Comparison of ENCODE assay signal across 16 cellular contexts in genomic region chr10:132311338-132311939, GRCh38. TPM values are rescaled to one million over a fixed set of nuclear protein-coding genes. Genes with fewer than 3 reads are reported as not detected.
DNase-seq lines count a peak whose midpoint lies in the region; ATAC-seq and TF ChIP-seq lines count a peak whose summit lies in the region.
"Had no signal": no experiment of that assay in that cellular context is flagged by ENCODE, and none has a peak within 500 bp of the region (broad histone marks: within the 10 kb centered on the region; RNA-seq: fewer than 3 reads in every experiment).

No MANE protein-coding gene starts in this region.

- H3K4me3 ChIP-seq in aorta (ENCODE audit: low read length in 2 of 2) (no peak overlapping the region), testis (no peak overlapping the region)
- H3K4me3 ChIP-seq: upper lobe of left lung had no signal

- H3K27me3 Mint-ChIP-seq in activated naive CD8-positive, alpha-beta T cell, result peaks cover 2% of the 10 kb centered on the region
- no peaks in the 10 kb centered on the region for H3K27me3 Mint-ChIP-seq in activated naive CD8-positive, alpha-beta T cell treated with anti-CD3 and anti-CD28 coated beads for 36 hours
- no peaks in the 10 kb centered on the region for H3K27me3 Mint-ChIP-seq in activated CD4-positive, alpha-beta T cell treated with anti-CD3 and anti-CD28 coated beads for 36 hours
- H3K27me3 Mint-ChIP-seq: naive thymus-derived CD8-positive, alpha-beta T cell had no signal

- intact Hi-C loops in aorta (cut with DNase I), result no loop called here
- intact Hi-C loops in testis (cut with DNase I; ENCODE audit: low total_unique reads), result no loop called here
- intact Hi-C loops in activated CD4-positive, alpha-beta T cell treated with anti-CD3 and anti-CD28 coated beads for 36 hours (cut with DNase I, micrococcal nuclease), result no loop called here

- H3K36me3 ChIP-seq in aorta (ENCODE audit: control insufficient read depth in 1 of 2, insufficient read depth in 2 of 2, low read length in 1 of 2) (no peaks in the 10 kb centered on the region), testis (ENCODE audit: low read depth, missing control alignments) (no peaks in the 10 kb centered on the region)
- H3K36me3 ChIP-seq: upper lobe of left lung had no signal

- CTCF ChIA-PET in activated CD4-positive, alpha-beta T cell treated with anti-CD3 and anti-CD28 coated beads for 36 hours (lab: Charles Lee), result no interaction called here

- peaks cover 5% of the 10 kb centered on the region for H3K4me1 Mint-ChIP-seq in activated naive CD8-positive, alpha-beta T cell (ENCODE audit: low read depth)
- peaks cover 8% of the 10 kb centered on the region for H3K4me1 Mint-ChIP-seq in activated naive CD8-positive, alpha-beta T cell treated with anti-CD3 and anti-CD28 coated beads for 36 hours
- peaks cover 5% of the 10 kb centered on the region for H3K4me1 Mint-ChIP-seq in activated CD4-positive, alpha-beta T cell treated with anti-CD3 and anti-CD28 coated beads for 36 hours

- POLR2A ChIA-PET in activated CD4-positive, alpha-beta T cell treated with anti-CD3 and anti-CD28 coated beads for 36 hours (lab: Charles Lee), result no interaction called here

- H3K9me3 Mint-ChIP-seq in activated naive CD8-positive, alpha-beta T cell (ENCODE audit: low read depth), result no peaks in the 10 kb centered on the region
- no peaks in the 10 kb centered on the region for H3K9me3 Mint-ChIP-seq in activated naive CD8-positive, alpha-beta T cell treated with anti-CD3 and anti-CD28 coated beads for 36 hours
- no peaks in the 10 kb centered on the region for H3K9me3 Mint-ChIP-seq in activated CD4-positive, alpha-beta T cell treated with anti-CD3 and anti-CD28 coated beads for 36 hours (ENCODE audit: low read depth)

- peak overlapping the region; percentile 16 for H3K27ac Mint-ChIP-seq in activated naive CD8-positive, alpha-beta T cell
- H3K27ac Mint-ChIP-seq in activated naive CD8-positive, alpha-beta T cell treated with anti-CD3 and anti-CD28 coated beads for 36 hours, result no peak overlapping the region
- H3K27ac Mint-ChIP-seq in activated CD4-positive, alpha-beta T cell treated with anti-CD3 and anti-CD28 coated beads for 36 hours, result no peak overlapping the region
- H3K27ac Mint-ChIP-seq: B cell had no signal

- TF ChIP-seq POLR2A in testis (IDR thresholded peaks at IDR 0.05), result no peak

- TF ChIP-seq CTCF in testis (IDR thresholded peaks at IDR 0.05), result no peak

- no peaks in the 10 kb centered on the region for H3K36me3 Mint-ChIP-seq in activated naive CD8-positive, alpha-beta T cell
- H3K36me3 Mint-ChIP-seq in activated naive CD8-positive, alpha-beta T cell treated with anti-CD3 and anti-CD28 coated beads for 36 hours, result no peaks in the 10 kb centered on the region
- H3K36me3 Mint-ChIP-seq in activated CD4-positive, alpha-beta T cell treated with anti-CD3 and anti-CD28 coated beads for 36 hours (ENCODE audit: low read depth), result no peaks in the 10 kb centered on the region
- H3K36me3 Mint-ChIP-seq: naive thymus-derived CD8-positive, alpha-beta T cell had no signal

- H3K4me1 ChIP-seq in aorta (ENCODE audit: control insufficient read depth in 1 of 2, insufficient read depth in 2 of 2, low read length in 2 of 2) (no peaks in the 10 kb centered on the region), testis (peaks cover 5% of the 10 kb centered on the region)

- no peak for DNase-seq in activated naive CD8-positive, alpha-beta T cell treated with anti-CD3 and anti-CD28 coated beads for 36 hours
- peak; percentile 52 for DNase-seq in NCI-H510A (lab: John Stamatoyannopoulos, UW)
- DNase-seq in iPS-NIHi7 (ENCODE audit: extremely low spot score), result peak; percentile 54
- peak; percentile 23 to 69 for DNase-seq in aorta
- DNase-seq in NCI-H1694 treated with DMSO at 0.1 percent for 48 hours (lab: John Stamatoyannopoulos, UW), result no peak
- no peak for DNase-seq in testis
- no peak for DNase-seq in activated CD4-positive, alpha-beta T cell treated with anti-CD3 and anti-CD28 coated beads for 36 hours
- DNase-seq: naive thymus-derived CD8-positive, alpha-beta T cell; NCI-H1105; right cardiac atrium; stimulated activated CD4-positive, alpha-beta T cell treated with anti-CD3 and anti-CD28 coated beads, Interleukin-4, amount 100 ng/mL, for 1 hour had no signal

- WGBS in aorta, 2 donors, result 82 to 84% methylated on average over 18 of the region's 18 CpGs
- 78 to 84% methylated on average over 14 to 17 of the region's 18 CpGs for WGBS in testis, 2 donors

- no peaks in the 10 kb centered on the region for H3K9me3 ChIP-seq in aorta (ENCODE audit: control insufficient read depth, low read length)
- no peaks in the 10 kb centered on the region for H3K9me3 ChIP-seq in testis
- H3K9me3 ChIP-seq: upper lobe of left lung had no signal

- no peak overlapping the region for H3K4me3 Mint-ChIP-seq in activated naive CD8-positive, alpha-beta T cell
- no peak overlapping the region for H3K4me3 Mint-ChIP-seq in activated naive CD8-positive, alpha-beta T cell treated with anti-CD3 and anti-CD28 coated beads for 36 hours
- no peak overlapping the region for H3K4me3 Mint-ChIP-seq in activated CD4-positive, alpha-beta T cell treated with anti-CD3 and anti-CD28 coated beads for 36 hours

- no peak overlapping the region for H3K27ac ChIP-seq in aorta (ENCODE audit: low read depth in 1 of 2, low read length in 2 of 2)
- no peak overlapping the region for H3K27ac ChIP-seq in testis
- H3K27ac ChIP-seq: upper lobe of left lung, VCaP had no signal

- H3K27me3 ChIP-seq in aorta (ENCODE audit: control insufficient read depth in 1 of 2, insufficient read depth in 2 of 2, low read length in 1 of 2) (no peaks in the 10 kb centered on the region), testis (no peaks in the 10 kb centered on the region)
- H3K27me3 ChIP-seq: upper lobe of left lung had no signal

- ATAC-seq in aorta (ENCODE audit: low FRiP score), result no peak
- ATAC-seq in activated CD4-positive, alpha-beta T cell treated with anti-CD3 and anti-CD28 coated beads for 36 hours, result no peak
- ATAC-seq: left lobe of liver; naive thymus-derived CD8-positive, alpha-beta T cell; right cardiac atrium had no signal

RNA-seq across cellular contexts. Expression of gene STK32C, which starts 3.7 kb away (rescaled TPM):
- total RNA-seq in activated naive CD8-positive, alpha-beta T cell treated with anti-CD3 and anti-CD28 coated beads for 36 hours, result 10 to 100 TPM; 15.3 to 16.2 TPM
- total RNA-seq in aorta, result 10 to 100 TPM in 1 of 2 donors, 1 to 10 TPM in 1; 7.1 to 12.2 TPM
- polyA plus RNA-seq in aorta, result 10 to 100 TPM in 1 of 2 donors, 1 to 10 TPM in 1; 4.9 to 12.4 TPM
- 10 to 100 TPM; 33.9 to 34.2 TPM for total RNA-seq in testis
- 49.0 TPM for polyA plus RNA-seq in testis (ENCODE audit: insufficient read depth, low read depth, low replicate concordance)
- total RNA-seq in activated CD4-positive, alpha-beta T cell treated with anti-CD3 and anti-CD28 coated beads for 36 hours, result 10 to 100 TPM; 15.8 to 19.9 TPM

RNA-seq across cellular contexts. Expression of gene LRRC27, which starts 20.6 kb away (rescaled TPM):
- total RNA-seq in activated naive CD8-positive, alpha-beta T cell treated with anti-CD3 and anti-CD28 coated beads for 36 hours, result 1 to 10 TPM; 3.5 to 3.8 TPM
- total RNA-seq in aorta (10 to 100 TPM in 1 of 2 donors, 1 to 10 TPM in 1; 4.6 to 11.7 TPM), testis (100 to 1,000 TPM in 1 of 2 donors, 10 to 100 TPM in 1; 49.4 to 110 TPM)
- polyA plus RNA-seq in aorta (1 to 10 TPM; 3.1 to 9.0 TPM), testis (ENCODE audit: insufficient read depth, low read depth, low replicate concordance) (164 TPM)
- 1 to 10 TPM; 3.6 to 4.1 TPM for total RNA-seq in activated CD4-positive, alpha-beta T cell treated with anti-CD3 and anti-CD28 coated beads for 36 hours

Comparison
In these comparisons a context has a peak if more than half of its experiments do, and no peak if none do; other contexts are left out.
1. DNase-seq: peak in NCI-H510A (single experiment), iPS-NIHi7 (single experiment) and aorta (2 of 2); none in activated naive CD8-positive, alpha-beta T cell treated with anti-CD3 and anti-CD28 coated beads for 36 hours (single experiment), NCI-H1694 treated with DMSO at 0.1 percent for 48 hours (single experiment), testis (single experiment) and activated CD4-positive, alpha-beta T cell treated with anti-CD3 and anti-CD28 coated beads for 36 hours (single experiment).